ENCODE assay signal across 8 cellular contexts in genomic region chr10:24552346-24553016, GRCh38.
DNase-seq lines count a peak whose midpoint lies in the region; ATAC-seq, FAIRE-seq and TF ChIP-seq lines count a peak whose summit lies in the region.

No MANE protein-coding gene starts in this region.

- WGBS in stomach, 5 donors, result 51 to 58% (median 56%) methylated on average over 18 to 22 of the region's 22 CpGs

- CTCF ChIA-PET in GM10248 (lab: Yijun Ruan, JAX) (no interaction called here), RWPE1 (lab: Yijun Ruan, JAX) (interaction anchor here (0.6 kb wide), 1 partner anchor 377 kb away, joined by 4 read pairs; no protein-coding TSS in a partner anchor)

- H3K4me3 ChIP-seq in left ventricle myocardium inferior, result no peak overlapping the region
- H3K4me3 ChIP-seq in stomach, result no peak overlapping the region

- DNase-seq in GM10248 (ENCODE audit: extremely low spot score), result peak; percentile 40
- peak; percentile 25 for DNase-seq in H54 (ENCODE audit: insufficient read length, low spot score)
- peak; percentile 75 for DNase-seq in RWPE1 (ENCODE audit: low spot score)
- no peak for DNase-seq in left ventricle myocardium inferior
- DNase-seq in stomach, result peak; percentile 84
- DNase-seq in nucleus accumbens (lab: John Stamatoyannopoulos, UW), result no peak
- no peak for DNase-seq in AML-193 (lab: John Stamatoyannopoulos, UW)

- TF ChIP-seq EP300 in stomach (IDR thresholded peaks at IDR 0.05), result no peak

- FAIRE-seq in H54 (lab: Jason Lieb, UNC), result no peak

- no peak for TF ChIP-seq CTCF in GM10248 (IDR thresholded peaks at IDR 0.05; ENCODE audit: control extremely low read depth, extremely low read depth, low read depth, missing control alignments)
- 0 out of 2 replicates have a peak, but pooled peaks have one; percentile 10 for TF ChIP-seq CTCF in RWPE1 (conservative IDR thresholded peaks at IDR 0.05; ENCODE audit: low read depth)
- peak; percentile 30 for TF ChIP-seq CTCF in left ventricle myocardium inferior (IDR thresholded peaks at IDR 0.05; ENCODE audit: borderline replicate concordance)
- peak in 5 of 7 experiments; percentile 23 to 64 (median 32) for TF ChIP-seq CTCF in stomach (IDR thresholded peaks at IDR 0.05)

- H3K27me3 ChIP-seq in left ventricle myocardium inferior (ENCODE audit: low read depth), result no peaks in the 10 kb centered on the region
- H3K27me3 ChIP-seq in stomach, result no peaks in the 10 kb centered on the region

- TF ChIP-seq POLR2A in H54 (IDR thresholded peaks at IDR 0.05; ENCODE audit: low read depth, low read length) (no peak), stomach (IDR thresholded peaks at IDR 0.05) (no peak)

- peaks cover 11% of the 10 kb centered on the region for H3K36me3 ChIP-seq in left ventricle myocardium inferior
- peaks cover 0 to 23% (median 7%) of the 10 kb centered on the region in 4 donors for H3K36me3 ChIP-seq in stomach

- ATAC-seq in HG03025 (IDR thresholded peaks at IDR 0.05; ENCODE audit: low FRiP score, unreplicated experiment), result no peak

- H3K27ac ChIP-seq in RWPE1 (no peak overlapping the region), left ventricle myocardium inferior (replicated peaks) (no peak overlapping the region), stomach (peak overlapping the region in 1 of 5 donors; percentile 34)

- POLR2A ChIA-PET in GM10248 (lab: Yijun Ruan, JAX), result no interaction called here
- POLR2A ChIA-PET in RWPE1 (lab: Yijun Ruan, JAX; ENCODE audit: low non-redundant PET), result no interaction called here

- peaks cover 11% of the 10 kb centered on the region for H3K4me1 ChIP-seq in left ventricle myocardium inferior
- H3K4me1 ChIP-seq in stomach, result peaks cover 0 to 24% (median 18%) of the 10 kb centered on the region in 4 donors

- intact Hi-C loops in left ventricle myocardium inferior (cut with micrococcal nuclease) (no loop called here), stomach (cut with DNase I; ENCODE audit: low total_unique reads) (no loop called here)

- no peaks in the 10 kb centered on the region for H3K9me3 ChIP-seq in left ventricle myocardium inferior (replicated peaks)
- no peaks in the 10 kb centered on the region for H3K9me3 ChIP-seq in stomach

Comparison
In these comparisons a context has a peak if more than half of its experiments do, and no peak if none do; other contexts are left out.
1. DNase-seq: peak in GM10248 (single experiment), H54 (single experiment), RWPE1 (single experiment) and stomach (single experiment); none in left ventricle myocardium inferior (single experiment), nucleus accumbens (0 of 56) and AML-193 (0 of 2).